9 cellular contexts compared by ENCODE assay signal in genomic region chr9:116365056-116365471, GRCh38.
A peak's percentile ranks its signal among the peaks of the same experiment; 100 is the strongest.
DNase-seq lines count a peak whose midpoint lies in the region; ATAC-seq and TF ChIP-seq lines count a peak whose summit lies in the region.
"Had no signal": no experiment of that assay in that cellular context is flagged by ENCODE, and none has a peak within 500 bp of the region (broad histone marks: within the 10 kb centered on the region; RNA-seq: fewer than 3 reads in every experiment).

No MANE protein-coding gene starts in this region.

- CTCF ChIA-PET in IMR-90 (lab: Yijun Ruan, JAX) = no interaction called here

- H3K14ac ChIP-seq in IMR-90 (replicated peaks; ENCODE audit: low read depth, low read length) = no peak overlapping the region

- H3K9ac ChIP-seq in IMR-90 (ENCODE audit: low read depth, low read length) = no peak overlapping the region

- H3K4me2 ChIP-seq in IMR-90 (ENCODE audit: low read depth, low read length) = peak overlapping the region; percentile 30; the same call in 1 of the 2 replicates

- peaks cover 10% of the 10 kb centered on the region for H3K9me1 ChIP-seq in IMR-90 (ENCODE audit: insufficient read depth, low read length)

- ATAC-seq in IMR-90 (ENCODE audit: low read depth) (peak; percentile 84), GM19397 (IDR thresholded peaks at IDR 0.05; ENCODE audit: unreplicated experiment) (no peak), GM19452 (IDR thresholded peaks at IDR 0.05; ENCODE audit: unreplicated experiment) (no peak)
- ATAC-seq in activated T-helper 17 cell treated with anti-CD3 and anti-CD28 coated beads, Interleukin-2, amount 50 U/mL, for 72 hours (replicated peaks) = no peak

- peak overlapping the region; percentile 71 for H2AFZ ChIP-seq in IMR-90 (replicated peaks; ENCODE audit: low read length, poor library complexity)

- peak; percentile 28 for TF ChIP-seq RAD21 in IMR-90 (IDR thresholded peaks at IDR 0.05; ENCODE audit: low read length)

- no peak overlapping the region for H3K56ac ChIP-seq in IMR-90 (ENCODE audit: extremely low read depth, insufficient read depth, low read length)

- WGBS in IMR-90 (ENCODE audit: extremely low coverage in 2 of 2, insufficient read length in 1 of 2), 2 experiments = no CpG with 5 or more reads among the region's 9 CpGs
- WGBS in tibial nerve, 2 donors = 10 to 28% methylated on average over 8 to 9 of the region's 9 CpGs

- H4K20me1 ChIP-seq in IMR-90 (ENCODE audit: insufficient read depth, low read length) = peaks cover 4% of the 10 kb centered on the region; the same call in 1 of the 2 replicates

- 0 out of 2 replicates have a peak overlapping the region, but pooled peaks have one; percentile 44 for H2AK5ac ChIP-seq in IMR-90 (ENCODE audit: low read depth, low read length)

- in situ Hi-C loops in IMR-90 (cut with MboI; ENCODE audit: low sequenced_read_pairs) = no loop called here

- 0 out of 4 replicates have a peak, but pooled peaks cover 0 to 5% of the 10 kb centered on the region in 2 experiments for H3K79me1 ChIP-seq in IMR-90 (ENCODE audit: low read depth in 1 of 2, low read length in 2 of 2)

- H3K9me3 Mint-ChIP-seq in activated T-helper 17 cell treated with anti-CD3 and anti-CD28 coated beads, Interleukin-2, amount 50 U/mL, for 72 hours = no peaks in the 10 kb centered on the region

- H2BK20ac ChIP-seq in IMR-90 (ENCODE audit: low read depth, low read length) = no peak overlapping the region

- DNase-seq in IMR-90 (peak; percentile 78), ascending aorta (ENCODE audit: low spot score in 2 of 2) (peak; percentile 22 to 77), iris pigment epithelial cell (ENCODE audit: low read depth) (peak; percentile 71), tibial nerve (ENCODE audit: low spot score in 2 of 2) (no peak), GOT3 (lab: John Stamatoyannopoulos, UW) (no peak)

- no peak overlapping the region for H4K8ac ChIP-seq in IMR-90 (ENCODE audit: low read depth in 2 of 2, low read length in 2 of 2)

- no TSS peak for BruUV-seq in IMR-90 (replicated peaks; lab: Mats Ljungman, UMichigan)

- H2BK120ac ChIP-seq in IMR-90 (ENCODE audit: low read depth, low read length) = no peak overlapping the region

- no peak overlapping the region; the same call in 1 of the 2 replicates for H3K18ac ChIP-seq in IMR-90 (ENCODE audit: low read depth, low read length)

- POLR2A ChIA-PET in IMR-90 (lab: Charles Lee; ENCODE audit: unreplicated experiment) = interaction anchor here (0.6 kb wide), 1 partner anchor 903 kb away, joined by 5 read pairs; no protein-coding TSS in a partner anchor

- no peak overlapping the region for H3K4me3 ChIP-seq in IMR-90 (ENCODE audit: insufficient read depth, low read depth, low read length)
- no peak overlapping the region for H3K4me3 ChIP-seq in ascending aorta
- no peak overlapping the region for H3K4me3 ChIP-seq in tibial nerve

- H3K36me3 Mint-ChIP-seq in activated T-helper 17 cell treated with anti-CD3 and anti-CD28 coated beads, Interleukin-2, amount 50 U/mL, for 72 hours (ENCODE audit: low read depth) = no peaks in the 10 kb centered on the region

- H3K27ac Mint-ChIP-seq in activated T-helper 17 cell treated with anti-CD3 and anti-CD28 coated beads, Interleukin-2, amount 50 U/mL, for 72 hours = no peak overlapping the region

- H2BK5ac ChIP-seq in IMR-90 (ENCODE audit: low read depth, low read length, poor library complexity, severe bottlenecking) = no peak overlapping the region

- no peak overlapping the region for H2BK15ac ChIP-seq in IMR-90 (ENCODE audit: low read depth, low read length)

- dilution Hi-C loops in IMR-90 (cut with HindIII; ENCODE audit: low sequenced_read_pairs, unreplicated experiment) = no loop called here

- H3K36me3 ChIP-seq in IMR-90 (ENCODE audit: control insufficient read depth, insufficient read depth, low read length) (peaks cover 78% of the 10 kb centered on the region), ascending aorta (peaks cover 2 to 6% of the 10 kb centered on the region in 2 donors), tibial nerve (no peaks in the 10 kb centered on the region)

- no peak for TF ChIP-seq POLR2A in IMR-90 (IDR thresholded peaks at IDR 0.05; ENCODE audit: low read depth, low read length)
- TF ChIP-seq POLR2A in tibial nerve (IDR thresholded peaks at IDR 0.05) = no peak

- intact Hi-C loops in IMR-90 (cut with micrococcal nuclease) (loop anchor here (5.0 kb wide), 1 partner anchor 207 kb away; no protein-coding TSS in a partner anchor), ascending aorta (cut with DNase I) (no loop called here)

- H2AK9ac ChIP-seq in IMR-90 (replicated peaks; ENCODE audit: low read depth, low read length, poor library complexity) = no peak overlapping the region

- TF ChIP-seq CTCF in IMR-90 (conservative IDR thresholded peaks at IDR 0.05; ENCODE audit: low read depth, low read length) (0 out of 2 replicates have a peak, but pooled peaks have one; percentile 11), ascending aorta (IDR thresholded peaks at IDR 0.05) (peak in 1 of 3 experiments; percentile 25), tibial nerve (IDR thresholded peaks at IDR 0.05) (no peak)

- no peaks in the 10 kb centered on the region for H3K9me3 ChIP-seq in IMR-90 (ENCODE audit: control insufficient read depth, insufficient read depth, low read length)
- no peaks in the 10 kb centered on the region for H3K9me3 ChIP-seq in ascending aorta
- no peaks in the 10 kb centered on the region for H3K9me3 ChIP-seq in tibial nerve

- H4K91ac ChIP-seq in IMR-90 (ENCODE audit: insufficient read depth, low read depth, low read length) = no peak overlapping the region; the same call in 1 of the 2 replicates

- 0 out of 2 replicates have a peak overlapping the region, but pooled peaks have one; percentile 43 for H3K4ac ChIP-seq in IMR-90 (ENCODE audit: low read depth, low read length)

- H3K4me1 Mint-ChIP-seq in activated T-helper 17 cell treated with anti-CD3 and anti-CD28 coated beads, Interleukin-2, amount 50 U/mL, for 72 hours = no peaks in the 10 kb centered on the region

- peaks cover 10% of the 10 kb centered on the region for H3K4me1 ChIP-seq in IMR-90 (ENCODE audit: control insufficient read depth, insufficient read depth, low read length)
- H3K4me1 ChIP-seq in ascending aorta = peaks cover 0 to 5% of the 10 kb centered on the region in 2 donors
- H3K4me1 ChIP-seq in tibial nerve = peaks cover 0 to 18% (median 0%) of the 10 kb centered on the region in 4 donors

- H3K23ac ChIP-seq in IMR-90 (ENCODE audit: low read depth, low read length) = peak overlapping the region; percentile 44; the same call in 1 of the 2 replicates

- no peaks in the 10 kb centered on the region for H3K27me3 Mint-ChIP-seq in activated T-helper 17 cell treated with anti-CD3 and anti-CD28 coated beads, Interleukin-2, amount 50 U/mL, for 72 hours

- TF ChIP-seq EP300 in tibial nerve (IDR thresholded peaks at IDR 0.05) = peak in 1 of 2 donors; percentile 74

- H3K4me3 Mint-ChIP-seq in activated T-helper 17 cell treated with anti-CD3 and anti-CD28 coated beads, Interleukin-2, amount 50 U/mL, for 72 hours = no peak overlapping the region

- no peak overlapping the region for H4K5ac ChIP-seq in IMR-90 (ENCODE audit: low read depth, low read length)

- peak overlapping the region; percentile 9; the same call in 1 of the 2 replicates for H3K27ac ChIP-seq in IMR-90 (ENCODE audit: insufficient read depth, low read length)
- peak overlapping the region; percentile 34 to 53 for H3K27ac ChIP-seq in ascending aorta
- peak overlapping the region; percentile 15 to 84 (median 61) for H3K27ac ChIP-seq in tibial nerve
- H3K27ac ChIP-seq: VCaP had no signal

- H3K27me3 ChIP-seq in IMR-90 (ENCODE audit: control insufficient read depth, insufficient read depth, low read length) = no peaks in the 10 kb centered on the region
- H3K27me3 ChIP-seq in ascending aorta = no peaks in the 10 kb centered on the region
- H3K27me3 ChIP-seq in tibial nerve = no peaks in the 10 kb centered on the region

TF ChIP-seq in IMR-90, 13 proteins besides CTCF, POLR2A, EP300 and RAD21:
- peak; percentile 57; the same call in 1 of the 2 replicates for TF ChIP-seq MAZ (IDR thresholded peaks at IDR 0.05; ENCODE audit: borderline replicate concordance, low read depth, low read length)
- TF ChIP-seq BHLHE40 (IDR thresholded peaks at IDR 0.05; ENCODE audit: low read depth, low read length) = no peak
- TF ChIP-seq ELK1 (IDR thresholded peaks at IDR 0.05; ENCODE audit: borderline replicate concordance, low read depth, low read length) = no peak
- no peak for TF ChIP-seq FOS (IDR thresholded peaks at IDR 0.05; ENCODE audit: low read depth, low read length)
- TF ChIP-seq CHD1 (IDR thresholded peaks at IDR 0.05; ENCODE audit: low read depth, low read length) = no peak
- TF ChIP-seq SMC3 (IDR thresholded peaks at IDR 0.05; ENCODE audit: low read depth, low read length) = no peak
- TF ChIP-seq NFE2L2 (IDR thresholded peaks at IDR 0.05; ENCODE audit: low read depth, low read length) = no peak
- no peak for TF ChIP-seq MAFK (IDR thresholded peaks at IDR 0.05; ENCODE audit: low read depth, low read length)

Comparison
In these comparisons a context has a peak if more than half of its experiments do, and no peak if none do; other contexts are left out.
1. DNase-seq: peak in IMR-90 (single experiment), ascending aorta (2 of 2) and iris pigment epithelial cell (single experiment); none in tibial nerve (0 of 2) and GOT3 (single experiment).
2. H3K27ac ChIP-seq: peak in every context shown above with its lines; median percentile 61 in tibial nerve; 44 in ascending aorta; 9 in IMR-90.